Comparison of ENCODE assay signal across 1 cellular context in genomic region chr2:201413143-201413542, GRCh38.
TF ChIP-seq lines count a peak whose summit lies in the region.

No MANE protein-coding gene starts in this region.

TF ChIP-seq in HCT116, 20 proteins besides CTCF, POLR2A, EP300 and RAD21:
- TF ChIP-seq SRF (IDR thresholded peaks at IDR 0.05; ENCODE audit: low read depth) (no peak), ATF3 (IDR thresholded peaks at IDR 0.05) (no peak), ZBTB33 (IDR thresholded peaks at IDR 0.05; ENCODE audit: extremely low read depth, insufficient replicate concordance, low read length) (no peak), FOSL1 (IDR thresholded peaks at IDR 0.05; ENCODE audit: low read depth) (no peak), EGR1 (IDR thresholded peaks at IDR 0.05; ENCODE audit: low read depth) (no peak), JUND (IDR thresholded peaks at IDR 0.05) (no peak), EZH2 (IDR thresholded peaks at IDR 0.05) (no peak), CBX3 (IDR thresholded peaks at IDR 0.05; ENCODE audit: low read depth) (no peak), MAX (IDR thresholded peaks at IDR 0.05) (no peak), REST (IDR thresholded peaks at IDR 0.05; ENCODE audit: low read depth) (no peak), TCF7L2 (IDR thresholded peaks at IDR 0.05; ENCODE audit: borderline replicate concordance, extremely low read depth, insufficient read depth, insufficient read length) (no peak), YY1 (IDR thresholded peaks at IDR 0.05; ENCODE audit: extremely low read depth, insufficient replicate concordance, low read depth, low read length) (no peak), ZNF274 (IDR thresholded peaks at IDR 0.05; ENCODE audit: low read depth, low read length) (no peak), POLR2AphosphoS5 (IDR thresholded peaks at IDR 0.05; ENCODE audit: low read depth, low read length) (no peak), SIN3A (IDR thresholded peaks at IDR 0.05; ENCODE audit: low read depth) (no peak), CEBPB (IDR thresholded peaks at IDR 0.05; ENCODE audit: low read depth) (no peak), ELF1 (IDR thresholded peaks at IDR 0.05; ENCODE audit: borderline replicate concordance, low read depth) (no peak), ZFX (IDR thresholded peaks at IDR 0.05) (no peak), SP1 (IDR thresholded peaks at IDR 0.05; ENCODE audit: low read depth) (no peak), EZH2phosphoT487 (IDR thresholded peaks at IDR 0.05; ENCODE audit: borderline replicate concordance) (no peak)
